In genomic region chr1:205069371-205070125, GRCh38 we compare ENCODE assay signal across 33 cellular contexts. TPM values are rescaled to one million over a fixed set of nuclear protein-coding genes. Genes with fewer than 3 reads are reported as not detected.
A peak's percentile ranks its signal among the peaks of the same experiment; 100 is the strongest.
DNase-seq lines count a peak whose midpoint lies in the region; ATAC-seq, FAIRE-seq and TF ChIP-seq lines count a peak whose summit lies in the region.
"Had no signal": no experiment of that assay in that cellular context is flagged by ENCODE, and none has a peak within 500 bp of the region (broad histone marks: within the 10 kb centered on the region; RNA-seq: fewer than 3 reads in every experiment).

No MANE protein-coding gene starts in this region.

- no peaks in the 10 kb centered on the region for H3K4me1 Mint-ChIP-seq in effector memory CD8-positive, alpha-beta T cell (ENCODE audit: low read depth in 2 of 2)
- no peaks in the 10 kb centered on the region for H3K4me1 Mint-ChIP-seq in endothelial cell (ENCODE audit: unreplicated experiment)
- H3K4me1 Mint-ChIP-seq: activated CD4-positive, alpha-beta T cell treated with anti-CD3 and anti-CD28 coated beads, Interleukin-2, amount 10 ng/mL, durations not matched to agents 7 days and 5 days; activated CD8-positive, alpha-beta memory T cell treated with anti-CD3 and anti-CD28 coated beads, Interleukin-2, amount 10 ng/mL, durations not matched to agents 7 days and 5 days; naive B cell had no signal

- intact Hi-C loops in sciatic nerve (cut with DNase I): no loop called here

- peak; percentile 2 for DNase-seq in D721Med (ENCODE audit: insufficient read length, low spot score)
- peak; percentile 24 for DNase-seq in HT1080 (ENCODE audit: low read depth)
- DNase-seq in coronary artery (ENCODE audit: low spot score): peak; percentile 65
- peak; percentile 39 for DNase-seq in sciatic nerve (ENCODE audit: low spot score)
- DNase-seq in H7: no peak
- no peak for DNase-seq in effector memory CD8-positive, alpha-beta T cell
- DNase-seq in endothelial cell (ENCODE audit: low spot score): no peak
- DNase-seq: activated CD4-positive, alpha-beta T cell treated with anti-CD3 and anti-CD28 coated beads, Interleukin-2, amount 10 ng/mL, durations not matched to agents 7 days and 5 days; activated CD8-positive, alpha-beta memory T cell treated with anti-CD3 and anti-CD28 coated beads, Interleukin-2, amount 10 ng/mL, durations not matched to agents 7 days and 5 days; activated naive CD4-positive, alpha-beta T cell treated with Interleukin-2 at 50 U/mL for 16 hours; amniotic stem cell; brain microvascular endothelial cell; esophagus squamous epithelium; foreskin melanocyte; GDM1; Karpas-422; left colon; naive B cell; NCI-H510A treated with DMSO at 0.1 percent for 48 hours; NK-92 treated with Interleukin-12 subunit alpha and Interleukin-12 subunit beta, amount 100 ng/mL, for 24 hours; PC-9; SHP77; small intestine; stimulated activated CD4-positive, alpha-beta T cell treated with anti-CD3 and anti-CD28 coated beads, Interleukin-1b, Interleukin-23, amount 100 ng/mL, for 48 hours; stomach; T1000 had no signal

- H3K27ac ChIP-seq in coronary artery: no peak overlapping the region
- H3K27ac ChIP-seq: BLaER1, brain microvascular endothelial cell, esophagus squamous epithelium, PC-9, psoas muscle, stomach had no signal

- no peaks in the 10 kb centered on the region for H3K36me3 Mint-ChIP-seq in effector memory CD8-positive, alpha-beta T cell (ENCODE audit: insufficient read depth)
- no peaks in the 10 kb centered on the region for H3K36me3 Mint-ChIP-seq in endothelial cell (ENCODE audit: low read depth, unreplicated experiment)
- H3K36me3 Mint-ChIP-seq: activated CD8-positive, alpha-beta memory T cell treated with anti-CD3 and anti-CD28 coated beads, Interleukin-2, amount 10 ng/mL, durations not matched to agents 7 days and 5 days; naive B cell; WTC11 had no signal

- H3K4me3 ChIP-seq in coronary artery: no peak overlapping the region
- H3K4me3 ChIP-seq in H7 (ENCODE audit: insufficient read depth, low read depth, low read length): no peak overlapping the region
- H3K4me3 ChIP-seq: BLaER1, esophagus squamous epithelium, PC-9, psoas muscle, stomach had no signal

- no peaks in the 10 kb centered on the region for H3K9me3 Mint-ChIP-seq in effector memory CD8-positive, alpha-beta T cell
- H3K9me3 Mint-ChIP-seq in endothelial cell (ENCODE audit: unreplicated experiment): no peaks in the 10 kb centered on the region
- H3K9me3 Mint-ChIP-seq: activated CD4-positive, alpha-beta T cell treated with anti-CD3 and anti-CD28 coated beads, Interleukin-2, amount 10 ng/mL, durations not matched to agents 7 days and 5 days; naive B cell; WTC11 had no signal

- ATAC-seq in sciatic nerve (no peak), GM19351 (IDR thresholded peaks at IDR 0.05; ENCODE audit: unreplicated experiment) (no peak)
- no peak for ATAC-seq in effector memory CD8-positive, alpha-beta T cell (replicated peaks)
- ATAC-seq: activated CD8-positive, alpha-beta memory T cell treated with anti-CD3 and anti-CD28 coated beads, Interleukin-2, amount 10 ng/mL, durations not matched to agents 7 days and 5 days; HCT116; left colon; psoas muscle; WTC11 had no signal

- H3K27me3 Mint-ChIP-seq in effector memory CD8-positive, alpha-beta T cell: no peaks in the 10 kb centered on the region
- peaks cover 6% of the 10 kb centered on the region for H3K27me3 Mint-ChIP-seq in endothelial cell (ENCODE audit: unreplicated experiment)
- H3K27me3 Mint-ChIP-seq: activated CD4-positive, alpha-beta T cell treated with anti-CD3 and anti-CD28 coated beads, Interleukin-2, amount 10 ng/mL, durations not matched to agents 7 days and 5 days; activated CD8-positive, alpha-beta memory T cell treated with anti-CD3 and anti-CD28 coated beads, Interleukin-2, amount 10 ng/mL, durations not matched to agents 7 days and 5 days had no signal

- TF ChIP-seq CTCF in D721Med (IDR thresholded peaks at IDR 0.05; ENCODE audit: insufficient read depth, missing control alignments): no peak
- TF ChIP-seq CTCF in coronary artery (IDR thresholded peaks at IDR 0.05): no peak
- TF ChIP-seq CTCF in endothelial cell (IDR thresholded peaks at IDR 0.05; ENCODE audit: unreplicated experiment): no peak

- no peaks in the 10 kb centered on the region for H3K36me3 ChIP-seq in H7 (replicated peaks; ENCODE audit: control insufficient read depth, insufficient read depth, low read length)
- H3K36me3 ChIP-seq: BLaER1, brain microvascular endothelial cell, esophagus squamous epithelium, stomach had no signal

- FAIRE-seq in D721Med (lab: Jason Lieb, UNC): no peak
- FAIRE-seq: colon, small intestine had no signal

- no peak overlapping the region for H3K27ac Mint-ChIP-seq in effector memory CD8-positive, alpha-beta T cell
- no peak overlapping the region for H3K27ac Mint-ChIP-seq in endothelial cell (ENCODE audit: unreplicated experiment)
- H3K27ac Mint-ChIP-seq: activated CD4-positive, alpha-beta T cell treated with anti-CD3 and anti-CD28 coated beads, Interleukin-2, amount 10 ng/mL, durations not matched to agents 7 days and 5 days; activated CD8-positive, alpha-beta memory T cell treated with anti-CD3 and anti-CD28 coated beads, Interleukin-2, amount 10 ng/mL, durations not matched to agents 7 days and 5 days; naive B cell; WTC11 had no signal

- no peak overlapping the region for H3K4me3 Mint-ChIP-seq in effector memory CD8-positive, alpha-beta T cell
- no peak overlapping the region for H3K4me3 Mint-ChIP-seq in endothelial cell (ENCODE audit: unreplicated experiment)
- H3K4me3 Mint-ChIP-seq: activated CD4-positive, alpha-beta T cell treated with anti-CD3 and anti-CD28 coated beads, Interleukin-2, amount 10 ng/mL, durations not matched to agents 7 days and 5 days; activated CD8-positive, alpha-beta memory T cell treated with anti-CD3 and anti-CD28 coated beads, Interleukin-2, amount 10 ng/mL, durations not matched to agents 7 days and 5 days; naive B cell; WTC11 had no signal

- H3K27me3 ChIP-seq in H7 (ENCODE audit: control insufficient read depth, insufficient read depth, low read length): no peaks in the 10 kb centered on the region
- H3K27me3 ChIP-seq: BLaER1, brain microvascular endothelial cell, esophagus squamous epithelium had no signal

RNA-seq across cellular contexts. Expression of gene TMEM81, which starts 14.7 kb away (rescaled TPM):
- 1.2 and 1.8 TPM in 2 replicates for total RNA-seq in HT1080 (2014; rRNA removed; shearing (Covaris generic))
- 2.7 and 3.2 TPM in 2 replicates for polyA plus RNA-seq in HT1080 (2015; cell fraction: cytosol; rRNA removed)
- polyA plus RNA-seq in HT1080 (2015; cell fraction: nucleus; rRNA removed): 3.8 and 4.2 TPM in 2 replicates
- 2.8 TPM for total RNA-seq in sciatic nerve
- total RNA-seq in H7 (2014; rRNA removed; shearing (Covaris generic)): 1.9 and 2.6 TPM in 2 replicates
- total RNA-seq in endothelial cell (ENCODE audit: unreplicated experiment): 3.7 TPM

RNA-seq across cellular contexts. Expression of gene CNTN2, which starts 26.5 kb away (rescaled TPM):
- total RNA-seq in HT1080 (2014; rRNA removed; shearing (Covaris generic)): not detected in 2 replicates
- not detected in 2 replicates for polyA plus RNA-seq in HT1080 (2015; cell fraction: cytosol; rRNA removed)
- not detected in 2 replicates for polyA plus RNA-seq in HT1080 (2015; cell fraction: nucleus; rRNA removed)
- total RNA-seq in sciatic nerve: 8.0 TPM
- not detected in 2 replicates for total RNA-seq in H7 (2014; rRNA removed; shearing (Covaris generic))
- total RNA-seq in endothelial cell (ENCODE audit: unreplicated experiment): 0.10 TPM
- total RNA-seq: activated CD4-positive, alpha-beta T cell treated with anti-CD3 and anti-CD28 coated beads, Interleukin-2, amount 10 ng/mL, durations not matched to agents 7 days and 5 days; activated CD8-positive, alpha-beta memory T cell treated with anti-CD3 and anti-CD28 coated beads, Interleukin-2, amount 10 ng/mL, durations not matched to agents 7 days and 5 days; PC-9 had no signal
- polyA plus RNA-seq: AG04450 had no signal

RNA-seq across cellular contexts. Expression of gene RBBP5, which starts 52.2 kb away (rescaled TPM):
- total RNA-seq in HT1080 (2014; rRNA removed; shearing (Covaris generic)): 14.1 and 15.8 TPM in 2 replicates
- 12.4 and 16.1 TPM in 2 replicates for polyA plus RNA-seq in HT1080 (2015; cell fraction: cytosol; rRNA removed)
- 22.1 and 22.2 TPM in 2 replicates for polyA plus RNA-seq in HT1080 (2015; cell fraction: nucleus; rRNA removed)
- total RNA-seq in sciatic nerve (18.1 TPM), endothelial cell (ENCODE audit: unreplicated experiment) (11.4 TPM)
- total RNA-seq in H7 (2014; rRNA removed; shearing (Covaris generic)): 21.7 and 24.6 TPM in 2 replicates

Comparison
In these comparisons a context has a peak if more than half of its experiments do, and no peak if none do; other contexts are left out.
1. DNase-seq: peak in D721Med (single experiment), HT1080 (single experiment), coronary artery (single experiment) and sciatic nerve (single experiment); none in H7 (single experiment), effector memory CD8-positive, alpha-beta T cell (0 of 3) and endothelial cell (single experiment).